8 cellular contexts compared by ENCODE assay signal in the genomic region with DNA sequence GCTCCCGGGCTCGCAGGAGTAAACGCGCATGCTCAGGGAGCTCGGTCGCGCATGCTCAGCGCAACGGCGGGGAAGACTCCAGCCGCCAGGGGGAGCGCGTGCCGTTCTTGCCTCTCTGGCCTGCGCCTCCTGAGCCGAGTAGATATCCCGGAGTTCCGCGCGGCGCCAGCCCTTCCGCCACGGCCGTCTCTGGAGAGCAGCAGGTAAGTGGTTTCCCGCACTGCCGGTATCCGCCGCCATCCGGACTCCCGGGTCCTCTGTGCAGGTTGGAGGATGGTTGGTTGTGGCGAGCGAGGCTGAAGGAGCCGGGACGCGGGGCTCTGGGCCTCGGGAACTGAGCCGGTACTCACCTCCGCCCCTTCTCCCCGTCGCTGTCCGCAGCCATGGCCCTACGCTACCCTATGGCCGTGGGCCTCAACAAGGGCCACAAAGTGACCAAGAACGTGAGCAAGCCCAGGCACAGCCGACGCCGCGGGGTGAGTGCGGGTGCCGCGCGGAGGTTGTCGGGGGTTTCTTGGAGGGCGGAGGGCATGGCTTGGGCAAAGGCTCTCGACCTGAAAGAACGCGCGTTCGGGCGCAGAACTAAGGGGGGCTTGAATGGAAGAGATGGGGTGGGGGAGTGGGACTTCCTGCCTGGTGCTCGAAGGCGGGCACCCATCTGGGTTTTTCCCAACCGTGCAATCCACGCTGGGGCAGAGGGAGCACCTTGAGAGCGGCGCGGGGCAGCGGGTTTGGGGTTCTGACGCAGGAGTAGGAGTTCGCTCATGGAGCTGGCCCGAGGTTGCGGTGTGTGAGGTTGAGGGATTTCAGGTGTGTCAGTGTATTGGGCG. TPM values are rescaled to one million over a fixed set of nuclear protein-coding genes. Genes with fewer than 3 reads are reported as not detected.
DNase-seq lines count a peak whose midpoint lies in the region; ATAC-seq and TF ChIP-seq lines count a peak whose summit lies in the region.

A gene (plus strand): TSS at position 171 of the 830 bp plus-strand sequence. CDS start 213 bp downstream, at position 384.

- H3K9me3 ChIP-seq in ascending aorta: no peaks in the 10 kb centered on the region
- H3K9me3 ChIP-seq in right cardiac atrium (ENCODE audit: control insufficient read depth, low read length): no peaks in the 10 kb centered on the region
- H3K9me3 ChIP-seq in uterus: no peaks in the 10 kb centered on the region

- peaks cover 5 to 13% of the 10 kb centered on the region in 2 donors for H3K4me1 ChIP-seq in ascending aorta
- peaks cover 7% of the 10 kb centered on the region for H3K4me1 ChIP-seq in right cardiac atrium (ENCODE audit: control insufficient read depth, insufficient read depth, low read length)
- peaks cover 0 to 6% of the 10 kb centered on the region in 2 donors for H3K4me1 ChIP-seq in uterus

- H3K36me3 ChIP-seq in ascending aorta (peaks cover 36 to 39% of the 10 kb centered on the region in 2 donors), uterus (no peaks in the 10 kb centered on the region)

- peak; percentile 89 for TF ChIP-seq CTCF in GM12801 (IDR thresholded peaks at IDR 0.05; ENCODE audit: extremely low read depth, insufficient read length)
- TF ChIP-seq CTCF in ascending aorta (IDR thresholded peaks at IDR 0.05): peak; percentile 94 to 98 (median 95)
- TF ChIP-seq CTCF in uterus (IDR thresholded peaks at IDR 0.05): peak; percentile 97 to 99 (median 98)

- H3K4me3 ChIP-seq in ascending aorta: peak within 1 kb of the TSS; percentile 65 to 70
- peak within 1 kb of the TSS; percentile 53 for H3K4me3 ChIP-seq in right cardiac atrium (ENCODE audit: low read length)
- peak within 1 kb of the TSS; percentile 55 to 62 for H3K4me3 ChIP-seq in uterus

- peak; percentile 64 to 90 for TF ChIP-seq POLR2A in uterus (IDR thresholded peaks at IDR 0.05)

- H3K27ac ChIP-seq in ascending aorta: peak within 1 kb of the TSS; percentile 85 to 88
- peak within 1 kb of the TSS; percentile 89 for H3K27ac ChIP-seq in right cardiac atrium (ENCODE audit: low read length)
- peak within 1 kb of the TSS; percentile 89 to 90 for H3K27ac ChIP-seq in uterus

- peak; percentile 44 for ATAC-seq in HG02840 (IDR thresholded peaks at IDR 0.05; ENCODE audit: low FRiP score, unreplicated experiment)
- peak; percentile 68 to 80 for ATAC-seq in right cardiac atrium

- intact Hi-C loops in T-helper 2 cell treated with Interferon-gamma antibody and Interleukin-4, amounts not matched to agents 100 ng/mL and 5 ng/mL, for 36 hours (cut with micrococcal nuclease): loop anchor here (1.0 kb wide), 2 partner anchors 10 to 30 kb away; a partner anchor contains a TSS
- intact Hi-C loops in ascending aorta (cut with DNase I): loop anchor here (1.0 to 2.0 kb wide), 3 partner anchors 10 to 68 kb away; a partner anchor contains a TSS
- intact Hi-C loops in right cardiac atrium (cut with DNase I): no loop called here
- intact Hi-C loops in uterus (cut with DNase I; ENCODE audit: low total_unique reads): no loop called here

- DNase-seq in NCI-H187 treated with DMSO at 0.1 percent for 48 hours (lab: John Stamatoyannopoulos, UW) (peak; percentile 45), ascending aorta (ENCODE audit: low spot score in 2 of 2) (peak; percentile 84 to 99), right cardiac atrium (peak; percentile 98 to 100 (median 99)), pulmonary artery endothelial cell (ENCODE audit: low read depth, low spot score) (peak; percentile 87), uterus (peak; percentile 97 to 99)

- H3K27me3 ChIP-seq in ascending aorta: no peaks in the 10 kb centered on the region
- H3K27me3 ChIP-seq in right cardiac atrium (ENCODE audit: control insufficient read depth, insufficient read depth): no peaks in the 10 kb centered on the region
- H3K27me3 ChIP-seq in uterus: no peaks in the 10 kb centered on the region

- under 1% methylated on average over 73 of the region's 73 CpGs for WGBS in right cardiac atrium

RNA-seq across cellular contexts. Expression of the gene that starts here (rescaled TPM):
- 841 and 846 TPM in 2 replicates for total RNA-seq in T-helper 2 cell treated with Interferon-gamma antibody and Interleukin-4, amounts not matched to agents 100 ng/mL and 5 ng/mL, for 36 hours
- total RNA-seq in ascending aorta (885 TPM), right cardiac atrium (100 to 1,000 TPM; 451 to 525 (median 478) TPM), pulmonary artery endothelial cell (388 and 866 TPM in 2 replicates), uterus (1,000 to 10,000 TPM in 1 of 4 donors, 100 to 1,000 TPM in 3; 269 to 1,645 (median 565) TPM)
- 727 TPM for polyA plus RNA-seq in right cardiac atrium

Comparison
In these comparisons a context has a peak if more than half of its experiments do, and no peak if none do; other contexts are left out.
1. Peak in every context shown above with its lines: DNase-seq, ATAC-seq, H3K4me3 ChIP-seq and H3K27ac ChIP-seq.
2. DNase-seq: peak in every context shown above with its lines; median percentile 99 in right cardiac atrium; 98 in uterus; 92 in ascending aorta; 87 in pulmonary artery endothelial cell; 45 in NCI-H187 treated with DMSO at 0.1 percent for 48 hours.
3. intact Hi-C loops: an anchor here in T-helper 2 cell treated with Interferon-gamma antibody and Interleukin-4, amounts not matched to agents 100 ng/mL and 5 ng/mL, for 36 hours (1.0 kb wide) and ascending aorta (1.0 to 2.0 kb wide); none called in right cardiac atrium and uterus.